In genomic region chr18:45755936-45756335, GRCh38 we compare ENCODE assay signal across 9 cellular contexts. TPM values are rescaled to one million over a fixed set of nuclear protein-coding genes. Genes with fewer than 3 reads are reported as not detected.
DNase-seq lines count a peak whose midpoint lies in the region; ATAC-seq and TF ChIP-seq lines count a peak whose summit lies in the region.
"Had no signal": no experiment of that assay in that cellular context is flagged by ENCODE, and none has a peak within 500 bp of the region (broad histone marks: within the 10 kb centered on the region; RNA-seq: fewer than 3 reads in every experiment).

No MANE protein-coding gene starts in this region.

- H3K4me3 Mint-ChIP-seq in chondrocyte (ENCODE audit: unreplicated experiment), result no peak overlapping the region
- H3K4me3 Mint-ChIP-seq in activated T-cell treated with anti-CD3 and anti-CD28 coated beads, Interleukin-2, amount 50 U/mL, for 4 hours, result no peak overlapping the region

- H3K36me3 Mint-ChIP-seq in chondrocyte (ENCODE audit: low read depth), result peaks cover 3% of the 10 kb centered on the region
- no peaks in the 10 kb centered on the region for H3K36me3 Mint-ChIP-seq in activated T-cell treated with anti-CD3 and anti-CD28 coated beads, Interleukin-2, amount 50 U/mL, for 4 hours (ENCODE audit: insufficient read depth)

- no peaks in the 10 kb centered on the region for H3K4me1 ChIP-seq in left lung
- H3K4me1 ChIP-seq in transverse colon, result peaks cover 0 to 4% (median 0%) of the 10 kb centered on the region in 4 donors
- H3K4me1 ChIP-seq in smooth muscle cell (ENCODE audit: low read depth), result peaks cover 10% of the 10 kb centered on the region

- H3K27ac ChIP-seq in left lung, result no peak overlapping the region
- no peak overlapping the region for H3K27ac ChIP-seq in transverse colon
- no peak overlapping the region for H3K27ac ChIP-seq in smooth muscle cell (ENCODE audit: low read depth)
- H3K27ac ChIP-seq: neutrophil had no signal

- H3K27ac Mint-ChIP-seq in chondrocyte (ENCODE audit: unreplicated experiment), result peak overlapping the region; percentile 49

- H3K4me2 ChIP-seq in smooth muscle cell, result no peak overlapping the region

- no peak overlapping the region for H2AFZ ChIP-seq in smooth muscle cell (ENCODE audit: low read depth)

- H4K20me1 ChIP-seq in smooth muscle cell (ENCODE audit: low read depth), result no peaks in the 10 kb centered on the region

- in situ Hi-C loops in transverse colon (cut with MboI; ENCODE audit: low pct_ligation_motif_present in 1 of 4, low pct_unique_long_range_greater_than_20kb in 1 of 4, low sequenced_read_pairs in 3 of 4), result no loop called here

- peak; percentile 20 for DNase-seq in AG08395 (ENCODE audit: low spot score)
- peak; percentile 65 for DNase-seq in MG63
- no peak for DNase-seq in chondrocyte (ENCODE audit: low spot score)
- DNase-seq in left lung, result no peak
- no peak for DNase-seq in transverse colon
- DNase-seq in activated T-cell treated with anti-CD3 and anti-CD28 coated beads, Interleukin-2, amount 50 U/mL, for 4 hours, result no peak
- no peak for DNase-seq in smooth muscle cell (lab: John Stamatoyannopoulos, UW; ENCODE audit: unreplicated experiment)
- DNase-seq in ecto neural progenitor cell (ENCODE audit: low spot score), result no peak

- intact Hi-C loops in left lung (cut with DNase I) (no loop called here), transverse colon (cut with DNase I; ENCODE audit: low total_unique reads) (no loop called here)

- no peak for TF ChIP-seq POLR2A in transverse colon (IDR thresholded peaks at IDR 0.05)

- H3K27me3 ChIP-seq in MG63 (no peaks in the 10 kb centered on the region), left lung (no peaks in the 10 kb centered on the region), transverse colon (no peaks in the 10 kb centered on the region), smooth muscle cell (ENCODE audit: low read depth) (no peaks in the 10 kb centered on the region)

- H3K36me3 ChIP-seq in MG63 (no peaks in the 10 kb centered on the region), left lung (no peaks in the 10 kb centered on the region), transverse colon (no peaks in the 10 kb centered on the region), smooth muscle cell (ENCODE audit: low read depth) (no peaks in the 10 kb centered on the region)
- H3K36me3 ChIP-seq: neutrophil had no signal

- H3K9me3 Mint-ChIP-seq in chondrocyte (ENCODE audit: low read depth), result peaks cover 2% of the 10 kb centered on the region
- H3K9me3 Mint-ChIP-seq in activated T-cell treated with anti-CD3 and anti-CD28 coated beads, Interleukin-2, amount 50 U/mL, for 4 hours, result no peaks in the 10 kb centered on the region

- 4 to 26% methylated on average over 3 of the region's 3 CpGs for WGBS in transverse colon (ENCODE audit: low coverage in 1 of 2), 2 donors
- WGBS in smooth muscle cell (ENCODE audit: low lambda C conversion rate), result 95% methylated on average over 3 of the region's 3 CpGs

- H3K9ac ChIP-seq in smooth muscle cell (ENCODE audit: low read depth), result no peak overlapping the region

- no peaks in the 10 kb centered on the region for H3F3A ChIP-seq in smooth muscle cell (ENCODE audit: low read depth)

- H3K4me3 ChIP-seq in MG63, result no peak overlapping the region
- H3K4me3 ChIP-seq in left lung, result no peak overlapping the region
- H3K4me3 ChIP-seq in transverse colon, result no peak overlapping the region
- no peak overlapping the region for H3K4me3 ChIP-seq in smooth muscle cell

- peak; percentile 37 for ATAC-seq in left lung
- ATAC-seq in activated T-cell treated with anti-CD3 and anti-CD28 coated beads, Interleukin-2, amount 50 U/mL, for 4 hours, result no peak

- H3K79me2 ChIP-seq in smooth muscle cell (ENCODE audit: low read depth), result no peaks in the 10 kb centered on the region

- peaks cover 26% of the 10 kb centered on the region for H3K4me1 Mint-ChIP-seq in chondrocyte (ENCODE audit: low read depth)
- H3K4me1 Mint-ChIP-seq in activated T-cell treated with anti-CD3 and anti-CD28 coated beads, Interleukin-2, amount 50 U/mL, for 4 hours (ENCODE audit: low read depth), result no peaks in the 10 kb centered on the region

- H3K9me3 ChIP-seq in MG63 (no peaks in the 10 kb centered on the region), left lung (no peaks in the 10 kb centered on the region), transverse colon (no peaks in the 10 kb centered on the region), smooth muscle cell (replicated peaks; ENCODE audit: low read depth) (no peaks in the 10 kb centered on the region)
- H3K9me3 ChIP-seq: neutrophil had no signal

- TF ChIP-seq CTCF in chondrocyte (IDR thresholded peaks at IDR 0.05) (no peak), left lung (IDR thresholded peaks at IDR 0.05) (no peak), transverse colon (IDR thresholded peaks at IDR 0.05) (no peak), smooth muscle cell (IDR thresholded peaks at IDR 0.05; ENCODE audit: borderline replicate concordance, insufficient read depth, poor library complexity, severe bottlenecking) (no peak)

- no peaks in the 10 kb centered on the region for H3K27me3 Mint-ChIP-seq in chondrocyte (ENCODE audit: low read depth)
- peaks cover 35% of the 10 kb centered on the region for H3K27me3 Mint-ChIP-seq in activated T-cell treated with anti-CD3 and anti-CD28 coated beads, Interleukin-2, amount 50 U/mL, for 4 hours (ENCODE audit: low read depth)

- no peak for TF ChIP-seq EP300 in transverse colon (IDR thresholded peaks at IDR 0.05; ENCODE audit: low read depth)

RNA-seq across cellular contexts. Expression of gene SLC14A1, which starts 32.0 kb away (rescaled TPM):
- total RNA-seq in MG63 (2014; rRNA removed; shearing (Covaris generic); ENCODE audit: low replicate concordance), result 35.8 and 40.0 TPM in 2 replicates
- total RNA-seq in chondrocyte, result 0.25 TPM in 1 of 3 replicates, not detected in the others
- 1 to 10 TPM in 1 of 2 donors, under 1 TPM in 1; 0.86 to 1.6 TPM for total RNA-seq in left lung
- total RNA-seq in transverse colon, result 1 to 10 TPM in 1 of 4 donors, under 1 TPM in 2, not detected in 1; 0.75 to 2.9 (median 0.95) TPM
- total RNA-seq in activated T-cell treated with anti-CD3 and anti-CD28 coated beads, Interleukin-2, amount 50 U/mL, for 4 hours, result under 1 TPM in 1 of 3 donors, not detected in 2; 0.24 TPM
- total RNA-seq in smooth muscle cell, result 24.7 and 37.9 TPM in 2 replicates
- 13.6 and 20.0 TPM in 2 replicates for polyA plus RNA-seq in smooth muscle cell

Comparison
In these comparisons a context has a peak if more than half of its experiments do, and no peak if none do; other contexts are left out.
1. DNase-seq: peak in AG08395 (single experiment) and MG63 (single experiment); none in chondrocyte (single experiment), left lung (0 of 2), transverse colon (single experiment), activated T-cell treated with anti-CD3 and anti-CD28 coated beads, Interleukin-2, amount 50 U/mL, for 4 hours (single experiment), smooth muscle cell (single experiment) and ecto neural progenitor cell (single experiment).